Comparison of ENCODE assay signal across 8 cellular contexts in genomic region chr22:20495861-20496681, GRCh38. TPM values are rescaled to one million over a fixed set of nuclear protein-coding genes. Genes with fewer than 3 reads are reported as not detected.
DNase-seq lines count a peak whose midpoint lies in the region; ATAC-seq, FAIRE-seq and TF ChIP-seq lines count a peak whose summit lies in the region.

No MANE protein-coding gene starts in this region.

- peak overlapping the region; percentile 86 for H3K4me2 ChIP-seq in OCI-LY3 (ENCODE audit: low read length)

- H3K27ac ChIP-seq in HUES64 (ENCODE audit: low read depth, low read length) (peak overlapping the region; percentile 78; the same call in 1 of the 2 replicates), OCI-LY3 (ENCODE audit: low read length) (peak overlapping the region; percentile 39), epithelial cell of prostate (peak overlapping the region; percentile 85)

- peak; percentile 91 for TF ChIP-seq CTCF in D721Med (IDR thresholded peaks at IDR 0.05; ENCODE audit: insufficient read depth, missing control alignments)
- TF ChIP-seq CTCF in OCI-LY3 (IDR thresholded peaks at IDR 0.05; ENCODE audit: low read depth, low read length), result peak; percentile 94
- peak; percentile 81 for TF ChIP-seq CTCF in mucosa of descending colon (IDR thresholded peaks at IDR 0.05)

- H3K9me3 ChIP-seq in HUES64 (ENCODE audit: insufficient read depth, low read depth, low read length) (no peaks in the 10 kb centered on the region), OCI-LY3 (ENCODE audit: insufficient read depth, low read length) (no peaks in the 10 kb centered on the region), mucosa of descending colon (no peaks in the 10 kb centered on the region)

- DNase-seq in D721Med (ENCODE audit: insufficient read length, low spot score), result peak; percentile 82
- DNase-seq in activated T-cell treated with anti-CD3 and anti-CD28 coated beads for 48 hours (ENCODE audit: low read depth), result peak; percentile 94
- DNase-seq in epithelial cell of prostate (ENCODE audit: low read depth, low spot score), result no peak
- peak; percentile 90 to 95 (median 95) for DNase-seq in mucosa of descending colon
- peak; percentile 66 to 87 for DNase-seq in stimulated activated CD8-positive, alpha-beta memory T cell treated with anti-CD3 and anti-CD28 coated beads, Interleukin-4, amount 100 ng/mL, for 1 hour (ENCODE audit: low read depth in 2 of 2, low spot score in 1 of 2)

- under 1% methylated on average over 54 of the region's 54 CpGs for WGBS in HUES64

- ATAC-seq in GM21390 (IDR thresholded peaks at IDR 0.05; ENCODE audit: unreplicated experiment) (peak; percentile 73), mucosa of descending colon (peak; percentile 94)

- H3K4me1 ChIP-seq in HUES64 (ENCODE audit: insufficient read depth, low read length), result no peaks in the 10 kb centered on the region
- peaks cover 9% of the 10 kb centered on the region; the same call in 1 of the 2 replicates for H3K4me1 ChIP-seq in OCI-LY3 (ENCODE audit: low read length)
- peaks cover 32% of the 10 kb centered on the region for H3K4me1 ChIP-seq in mucosa of descending colon (ENCODE audit: low read depth)

- peak overlapping the region; percentile 64; the same call in 1 of the 2 replicates for H2AFZ ChIP-seq in OCI-LY3 (ENCODE audit: low read depth, low read length)

- peaks cover 21% of the 10 kb centered on the region for H3K27me3 ChIP-seq in HUES64 (ENCODE audit: insufficient read depth, low read length)
- no peaks in the 10 kb centered on the region for H3K27me3 ChIP-seq in OCI-LY3 (ENCODE audit: low read depth, low read length)

- H3K9ac ChIP-seq in HUES64 (ENCODE audit: low read depth, low read length), result peak overlapping the region; percentile 55
- H3K9ac ChIP-seq in OCI-LY3 (ENCODE audit: low read length), result peak overlapping the region; percentile 79

- peaks cover 26% of the 10 kb centered on the region for H4K20me1 ChIP-seq in OCI-LY3 (ENCODE audit: insufficient read depth, low read length)

- H3K36me3 ChIP-seq in HUES64 (ENCODE audit: insufficient read depth, low read length) (peaks cover 5% of the 10 kb centered on the region; the same call in 1 of the 2 replicates), OCI-LY3 (replicated peaks; ENCODE audit: low read depth, low read length) (no peaks in the 10 kb centered on the region), mucosa of descending colon (ENCODE audit: low read depth) (no peaks in the 10 kb centered on the region)

- H3K4me3 ChIP-seq in HUES64 (ENCODE audit: low read length), result peak overlapping the region; percentile 93
- peak overlapping the region; percentile 82 for H3K4me3 ChIP-seq in OCI-LY3 (ENCODE audit: low read length)
- peak overlapping the region; percentile 48 for H3K4me3 ChIP-seq in mucosa of descending colon

- intact Hi-C loops in mucosa of descending colon (cut with DNase I, micrococcal nuclease), result no loop called here

- H3K79me2 ChIP-seq in OCI-LY3 (ENCODE audit: low read length), result peaks cover 41% of the 10 kb centered on the region

- no peak for FAIRE-seq in D721Med (lab: Jason Lieb, UNC)

RNA-seq across cellular contexts. Expression of gene KLHL22, which starts 0.5 kb away (rescaled TPM):
- 8.8 TPM for polyA plus RNA-seq in HUES64 (2013, experiment 1 of 2)
- 11.0 TPM for polyA plus RNA-seq in HUES64 (2013, experiment 2 of 2)
- 10 to 100 TPM in 2 of 3 donors, 1 to 10 TPM in 1; 9.5 to 24.1 (median 14.7) TPM for total RNA-seq in mucosa of descending colon

RNA-seq across cellular contexts. Expression of gene MED15, which starts 11.3 kb away (rescaled TPM):
- 29.5 TPM for polyA plus RNA-seq in HUES64 (2013, experiment 1 of 2)
- polyA plus RNA-seq in HUES64 (2013, experiment 2 of 2), result 32.3 TPM
- 100 to 1,000 TPM in 2 of 3 donors, 10 to 100 TPM in 1; 99.9 to 125 (median 114) TPM for total RNA-seq in mucosa of descending colon

RNA-seq across cellular contexts. Expression of gene SCARF2, which starts 58.4 kb away (rescaled TPM):
- polyA plus RNA-seq in HUES64 (2013, experiment 1 of 2), result 7.7 TPM
- 8.2 TPM for polyA plus RNA-seq in HUES64 (2013, experiment 2 of 2)
- total RNA-seq in mucosa of descending colon, result 1 to 10 TPM; 1.2 to 8.7 (median 3.0) TPM
